In the genomic region with DNA sequence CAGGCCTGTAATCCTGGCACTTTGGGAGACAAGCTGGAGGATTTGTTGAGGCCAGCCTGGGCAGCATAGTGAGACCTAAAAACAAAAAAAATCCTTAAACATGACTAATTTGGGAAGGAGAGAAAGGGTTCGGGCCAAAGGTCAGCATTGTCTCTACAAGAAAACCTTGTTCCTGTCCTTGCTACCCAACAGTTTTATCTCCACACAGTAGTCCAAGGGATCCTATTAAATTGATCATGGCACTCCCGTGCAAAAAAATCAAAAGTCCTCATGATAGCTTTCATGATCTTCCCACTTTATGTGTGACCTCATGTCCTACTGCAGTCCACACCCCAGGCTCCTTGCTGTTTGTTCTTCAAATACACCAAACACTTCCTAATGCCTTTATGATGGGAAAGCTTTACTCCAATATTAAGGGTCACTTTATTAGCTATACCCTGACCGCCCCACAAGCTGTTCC, we compare ENCODE assay signal across 17 cellular contexts. TPM values are rescaled to one million over a fixed set of nuclear protein-coding genes. Genes with fewer than 3 reads are reported as not detected.
A peak's percentile ranks its signal among the peaks of the same experiment; 100 is the strongest.
DNase-seq lines count a peak whose midpoint lies in the region; ATAC-seq, FAIRE-seq and TF ChIP-seq lines count a peak whose summit lies in the region.
"Had no signal": no experiment of that assay in that cellular context is flagged by ENCODE, and none has a peak within 500 bp of the region (broad histone marks: within the 10 kb centered on the region; RNA-seq: fewer than 3 reads in every experiment).

No MANE protein-coding gene starts in this region.

- H3K4me3 Mint-ChIP-seq in CD4-positive, CD25-positive, alpha-beta regulatory T cell: peak overlapping the region in 3 of 4 donors; percentile 41 to 83 (median 82)

- peak overlapping the region; percentile 55 for H3K27ac ChIP-seq in CD4-positive, CD25-positive, alpha-beta regulatory T cell (ENCODE audit: insufficient read depth, low read length, poor library complexity, severe bottlenecking)
- H3K27ac ChIP-seq in osteoblast (ENCODE audit: low read depth, low read length): no peak overlapping the region
- H3K27ac ChIP-seq: esophagus squamous epithelium, pancreas, testis had no signal

- no peaks in the 10 kb centered on the region for H3K9me3 ChIP-seq in CD4-positive, CD25-positive, alpha-beta regulatory T cell (ENCODE audit: control insufficient read depth in 2 of 2, low read length in 2 of 2)
- no peaks in the 10 kb centered on the region for H3K9me3 ChIP-seq in osteoblast (ENCODE audit: low read depth, low read length)
- H3K9me3 ChIP-seq: esophagus squamous epithelium, pancreas, spleen, testis had no signal

- H3K27ac Mint-ChIP-seq in CD4-positive, CD25-positive, alpha-beta regulatory T cell: peak overlapping the region in 1 of 3 donors; percentile 49

- TF ChIP-seq CTCF in foreskin fibroblast (IDR thresholded peaks at IDR 0.05; ENCODE audit: low read depth, low read length): no peak
- TF ChIP-seq CTCF in osteoblast (IDR thresholded peaks at IDR 0.05; ENCODE audit: extremely low read depth, low read depth, low read length): no peak

- H3K4me1 ChIP-seq in CD4-positive, CD25-positive, alpha-beta regulatory T cell (ENCODE audit: control insufficient read depth, insufficient read depth, low read length, poor library complexity, severe bottlenecking): peaks cover 22% of the 10 kb centered on the region
- H3K4me1 ChIP-seq in osteoblast (ENCODE audit: insufficient read depth, low read length): peaks cover 17% of the 10 kb centered on the region

- H2AFZ ChIP-seq in osteoblast (ENCODE audit: low read length): no peak overlapping the region

- DNase-seq in CD4-positive, CD25-positive, alpha-beta regulatory T cell: no peak
- DNase-seq in GM12891 (ENCODE audit: insufficient read length, low spot score): no peak
- DNase-seq in foreskin fibroblast: peak; percentile 44 to 74
- no peak for DNase-seq in stimulated activated CD4-positive, alpha-beta T cell treated with anti-CD3 and anti-CD28 coated beads, Interleukin-12 subunit alpha, Interleukin-12 subunit beta, amount 100 ng/mL, for 4 hours
- DNase-seq in osteoblast (ENCODE audit: insufficient read length, low spot score, missing footprints): no peak
- no peak for DNase-seq in GM03348 (ENCODE audit: low spot score)
- DNase-seq in globus pallidus (ENCODE audit: low spot score): no peak
- DNase-seq: activated naive CD4-positive, alpha-beta T cell treated with anti-CD3 and anti-CD28 coated beads, Interleukin-2, amount 50 U/mL, for 16 hours; esophagus squamous epithelium; NCI-H1092 treated with DMSO at 0.1 percent for 48 hours; NCI-H446; pancreas; spleen; T1000; testis had no signal

- no peak for ATAC-seq in CD4-positive, CD25-positive, alpha-beta regulatory T cell (ENCODE audit: low read depth in 2 of 2)
- ATAC-seq: pancreas had no signal

- peaks cover 6% of the 10 kb centered on the region for H3K27me3 Mint-ChIP-seq in CD4-positive, CD25-positive, alpha-beta regulatory T cell

- H3K4me1 Mint-ChIP-seq in CD4-positive, CD25-positive, alpha-beta regulatory T cell: peaks cover 15 to 45% (median 37%) of the 10 kb centered on the region in 4 donors

- H3K79me2 ChIP-seq in osteoblast (ENCODE audit: insufficient read depth, low read length): peaks cover 25% of the 10 kb centered on the region

- H3K4me3 ChIP-seq in CD4-positive, CD25-positive, alpha-beta regulatory T cell (ENCODE audit: low read depth, low read length): no peak overlapping the region
- H3K4me3 ChIP-seq in foreskin fibroblast (ENCODE audit: low read depth in 1 of 2, low read length in 2 of 2) (no peak overlapping the region), osteoblast (ENCODE audit: insufficient read depth, low read length) (no peak overlapping the region)
- H3K4me3 ChIP-seq: esophagus squamous epithelium, lung, pancreas, spleen, testis had no signal

- H3K36me3 Mint-ChIP-seq in CD4-positive, CD25-positive, alpha-beta regulatory T cell: peaks cover 41% of the 10 kb centered on the region

- no peak for FAIRE-seq in GM12891 (lab: Jason Lieb, UNC)
- FAIRE-seq: pancreas had no signal

- H4K20me1 ChIP-seq in osteoblast (ENCODE audit: insufficient read depth, low read length): peaks cover 40% of the 10 kb centered on the region

- no peaks in the 10 kb centered on the region for H3K27me3 ChIP-seq in CD4-positive, CD25-positive, alpha-beta regulatory T cell (ENCODE audit: control insufficient read depth, insufficient read depth, low read length)
- no peaks in the 10 kb centered on the region for H3K27me3 ChIP-seq in osteoblast (ENCODE audit: insufficient read depth, low read length)
- H3K27me3 ChIP-seq: esophagus squamous epithelium, pancreas, spleen, testis had no signal

- H3K36me3 ChIP-seq in CD4-positive, CD25-positive, alpha-beta regulatory T cell (ENCODE audit: control insufficient read depth, insufficient read depth, low read length): peaks cover 33% of the 10 kb centered on the region
- H3K36me3 ChIP-seq in osteoblast (ENCODE audit: insufficient read depth, low read length): peaks cover 27% of the 10 kb centered on the region

- no peaks in the 10 kb centered on the region for H3K9me3 Mint-ChIP-seq in CD4-positive, CD25-positive, alpha-beta regulatory T cell

- H3K4me2 ChIP-seq in osteoblast (ENCODE audit: insufficient read depth, low read length): no peak overlapping the region

- TF ChIP-seq POLR2A in GM12891 (IDR thresholded peaks at IDR 0.05; ENCODE audit: low read depth, low read length) (peak; percentile 75), Raji (IDR thresholded peaks at IDR 0.05; ENCODE audit: insufficient read depth, low read depth, low read length) (peak; percentile 37; the same call in 1 of the 2 replicates)

TF ChIP-seq in GM12891, 5 proteins besides CTCF, POLR2A, EP300 and RAD21:
- TF ChIP-seq TAF1 (IDR thresholded peaks at IDR 0.05; ENCODE audit: low read depth, low read length) (no peak), PAX5 (IDR thresholded peaks at IDR 0.05; ENCODE audit: insufficient read depth, low read length, severe bottlenecking) (no peak), POLR2AphosphoS5 (IDR thresholded peaks at IDR 0.05; ENCODE audit: low read depth, low read length) (peak; percentile 67), SPI1 (IDR thresholded peaks at IDR 0.05; ENCODE audit: low read depth, low read length) (no peak), POU2F2 (IDR thresholded peaks at IDR 0.05; ENCODE audit: low read depth, low read length) (peak; percentile 40; the same call in 1 of the 2 replicates)

RNA-seq across cellular contexts. Expression of a gene that starts 4.2 kb away (rescaled TPM):
- total RNA-seq in CD4-positive, CD25-positive, alpha-beta regulatory T cell: 1,532 TPM
- polyA plus RNA-seq in CD4-positive, CD25-positive, alpha-beta regulatory T cell: 1,000 to 10,000 TPM; 3,663 to 5,496 (median 4,603) TPM
- polyA plus RNA-seq in GM12891 (2012; ENCODE audit: low read depth, missing spikeins): 5,041 TPM
- total RNA-seq in osteoblast: 1,871 and 2,086 TPM in 2 replicates

RNA-seq across cellular contexts. Expression of a gene that starts 4.3 kb away (rescaled TPM):
- total RNA-seq in CD4-positive, CD25-positive, alpha-beta regulatory T cell: 2.1 TPM
- 1 to 10 TPM; 3.6 to 5.8 (median 4.1) TPM for polyA plus RNA-seq in CD4-positive, CD25-positive, alpha-beta regulatory T cell
- 5.7 TPM for polyA plus RNA-seq in GM12891 (2012; ENCODE audit: low read depth, missing spikeins)
- 11.9 and 14.7 TPM in 2 replicates for total RNA-seq in osteoblast

RNA-seq across cellular contexts. Expression of a gene that starts 24.0 kb away (rescaled TPM):
- 113 TPM for total RNA-seq in CD4-positive, CD25-positive, alpha-beta regulatory T cell
- polyA plus RNA-seq in CD4-positive, CD25-positive, alpha-beta regulatory T cell: 10 to 100 TPM; 35.9 to 47.5 (median 43.9) TPM
- polyA plus RNA-seq in GM12891 (2012; ENCODE audit: low read depth, missing spikeins): 1.6 TPM
- 70.6 and 77.5 TPM in 2 replicates for total RNA-seq in osteoblast

Comparison
In these comparisons a context has a peak if more than half of its experiments do, and no peak if none do; other contexts are left out.
1. DNase-seq: peak in foreskin fibroblast (2 of 2); none in CD4-positive, CD25-positive, alpha-beta regulatory T cell (0 of 3), GM12891 (single experiment), stimulated activated CD4-positive, alpha-beta T cell treated with anti-CD3 and anti-CD28 coated beads, Interleukin-12 subunit alpha, Interleukin-12 subunit beta, amount 100 ng/mL, for 4 hours (single experiment), osteoblast (single experiment), GM03348 (single experiment) and globus pallidus (single experiment).